ENCODE assay signal across 14 cellular contexts in the genomic region with DNA sequence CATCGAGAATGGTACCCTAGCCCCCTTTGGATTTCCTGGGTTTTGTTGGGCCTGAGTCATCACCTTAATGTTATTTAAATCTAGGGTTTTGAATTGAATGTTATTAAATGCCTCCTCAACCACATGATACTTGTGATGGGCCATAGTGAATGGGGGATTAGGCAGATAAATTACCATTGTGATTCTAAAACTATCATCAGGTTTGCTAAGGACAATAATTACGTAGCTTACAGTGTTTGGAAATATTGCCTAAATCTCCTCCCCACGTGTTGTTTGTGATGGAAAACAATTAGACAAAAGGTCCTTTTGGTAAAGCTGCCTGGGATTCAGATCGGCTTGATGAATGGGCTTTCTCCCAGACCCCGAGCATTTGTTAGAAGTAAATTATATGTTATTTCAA.
"Had no signal": no experiment of that assay in that cellular context is flagged by ENCODE, and none has a peak within 500 bp of the region (broad histone marks: within the 10 kb centered on the region; RNA-seq: fewer than 3 reads in every experiment).

No MANE protein-coding gene starts in this region.

- H3K27me3 ChIP-seq: body of pancreas, ovary, upper lobe of right lung had no signal

- H3K4me3 ChIP-seq: body of pancreas, hepatocyte, ovary, upper lobe of right lung had no signal

- H3K79me2 ChIP-seq: hepatocyte had no signal

- H3K36me3 ChIP-seq: ovary, upper lobe of right lung had no signal

- H3K4me2 ChIP-seq: hepatocyte had no signal

- H2AFZ ChIP-seq: hepatocyte had no signal

- H3K27ac ChIP-seq: body of pancreas, hepatocyte, ovary, upper lobe of right lung had no signal

- ATAC-seq: activated CD8-positive, alpha-beta T cell treated with anti-CD3 and anti-CD28 coated beads for 36 hours; body of pancreas; left cardiac atrium; naive thymus-derived CD8-positive, alpha-beta T cell; sciatic nerve; stimulated activated naive B cell treated with anti-CD40 and anti-IgM and Interleukin-4, amounts not matched to agents 10 μg/mL and 1 μg/mL and 100 μg/mL, for 72 hours; upper lobe of right lung had no signal

- H3K4me1 ChIP-seq: body of pancreas, upper lobe of right lung had no signal

- H3K9me3 ChIP-seq: body of pancreas, ovary, upper lobe of right lung had no signal

- DNase-seq: activated CD4-positive, alpha-beta T cell treated with anti-CD3 and anti-CD28 coated beads, Interleukin-2, amount 10 ng/mL, durations not matched to agents 24 days and 14 days; activated CD8-positive, alpha-beta T cell treated with anti-CD3 and anti-CD28 coated beads for 36 hours; activated naive CD4-positive, alpha-beta T cell treated with Interleukin-2 at 50 U/mL for 16 hours; activated naive CD8-positive, alpha-beta T cell treated with anti-CD3 and anti-CD28 coated beads, Interleukin-2, amount 10 ng/mL, durations not matched to agents 7 days and 5 days; activated T-cell treated with anti-CD3 and anti-CD28 coated beads, Interleukin-2, amount 50 U/mL, for 1 hour; body of pancreas; left cardiac atrium; naive thymus-derived CD8-positive, alpha-beta T cell; ovary; stimulated activated CD4-positive, alpha-beta T cell treated with anti-CD3 and anti-CD28 coated beads, Interleukin-4, amount 100 ng/mL, for 4 hours; stimulated activated naive B cell treated with anti-CD40 and anti-IgM and Interleukin-4, amounts not matched to agents 10 μg/mL and 1 μg/mL and 100 μg/mL, for 72 hours; upper lobe of right lung had no signal
